1 cellular context compared by ENCODE assay signal in genomic region chr4:152957437-152958185, GRCh38.
TF ChIP-seq lines count a peak whose summit lies in the region.

No MANE protein-coding gene starts in this region.

TF ChIP-seq in K562, 482 proteins besides CTCF, POLR2A, EP300 and RAD21 (continued from another document and continues in another):
- TF ChIP-seq GTF3C2 (IDR thresholded peaks at IDR 0.05; ENCODE audit: borderline replicate concordance, extremely low read depth, insufficient read length), result no peak
- no peak for TF ChIP-seq NUFIP1 (IDR thresholded peaks at IDR 0.05; ENCODE audit: partially characterized antibody)
- TF ChIP-seq CHAMP1 (IDR thresholded peaks at IDR 0.05), result no peak
- TF ChIP-seq NR1H2 (CRISPR knock-in tag; IDR thresholded peaks at IDR 0.05), result no peak
- TF ChIP-seq RBM15 (IDR thresholded peaks at IDR 0.05; ENCODE audit: insufficient read depth, low read length), result no peak
- TF ChIP-seq ZNF133 (CRISPR knock-in tag; IDR thresholded peaks at IDR 0.05), result no peak
- no peak for TF ChIP-seq MTA1 (IDR thresholded peaks at IDR 0.05; ENCODE audit: borderline replicate concordance)
- TF ChIP-seq ARID2 (IDR thresholded peaks at IDR 0.05), result no peak
- no peak for TF ChIP-seq TRIM28 (IDR thresholded peaks at IDR 0.05)
- TF ChIP-seq ZZZ3 (IDR thresholded peaks at IDR 0.05), result no peak
- TF ChIP-seq CTBP1 (IDR thresholded peaks at IDR 0.05; ENCODE audit: borderline replicate concordance), result no peak; the same call in 1 of the 2 replicates
- TF ChIP-seq FOXK2 (conservative IDR thresholded peaks at IDR 0.05 in 1 of 2, IDR thresholded peaks at IDR 0.05 in 1 of 2; ENCODE audit: low read depth in 2 of 2), result no peak
- no peak for TF ChIP-seq ADNP (tag; IDR thresholded peaks at IDR 0.05)
- TF ChIP-seq TEAD4 (IDR thresholded peaks at IDR 0.05; ENCODE audit: low read length), result 0 out of 2 replicates have a peak, but pooled peaks have one; percentile 12
- no peak for TF ChIP-seq TEAD4 (CRISPR knock-in tag; IDR thresholded peaks at IDR 0.05; ENCODE audit: borderline replicate concordance)
- no peak for TF ChIP-seq NR3C1 (CRISPR knock-in tag; IDR thresholded peaks at IDR 0.05)
- no peak for TF ChIP-seq SP1 (CRISPR knock-in tag; IDR thresholded peaks at IDR 0.05)
- TF ChIP-seq ZNF280B (CRISPR knock-in tag; IDR thresholded peaks at IDR 0.05), result no peak
- no peak for TF ChIP-seq ZBTB11 (CRISPR knock-in tag; IDR thresholded peaks at IDR 0.05)
- TF ChIP-seq CREB3L1 (IDR thresholded peaks at IDR 0.05; ENCODE audit: borderline replicate concordance, low read depth), result no peak
- no peak for TF ChIP-seq ZNF780A (CRISPR knock-in tag; IDR thresholded peaks at IDR 0.05)
- TF ChIP-seq JUNB (CRISPR knock-in tag; conservative IDR thresholded peaks at IDR 0.05), result no peak
- TF ChIP-seq MTF1 (CRISPR knock-in tag; IDR thresholded peaks at IDR 0.05; ENCODE audit: borderline replicate concordance), result no peak
- peak; percentile 32; the same call in 1 of the 2 replicates for TF ChIP-seq SOX6 (IDR thresholded peaks at IDR 0.05)
- TF ChIP-seq PTBP1 (IDR thresholded peaks at IDR 0.05; ENCODE audit: low read depth, low read length), result no peak
- TF ChIP-seq VEZF1 (CRISPR knock-in tag; IDR thresholded peaks at IDR 0.05), result no peak
- no peak for TF ChIP-seq ZNF217 (CRISPR knock-in tag; IDR thresholded peaks at IDR 0.05)
- TF ChIP-seq YBX1 (IDR thresholded peaks at IDR 0.05), result no peak
- no peak for TF ChIP-seq U2AF2 (optimal IDR thresholded peaks at IDR 0.05; ENCODE audit: low read depth, low read length)
- no peak for TF ChIP-seq PATZ1 (CRISPR knock-in tag; IDR thresholded peaks at IDR 0.05; ENCODE audit: borderline replicate concordance)
- TF ChIP-seq AFF4 (CRISPR knock-in tag; IDR thresholded peaks at IDR 0.05), result 0 out of 2 replicates have a peak, but pooled peaks have one; percentile 71
- TF ChIP-seq GATAD2A (IDR thresholded peaks at IDR 0.05), result no peak
- TF ChIP-seq POU5F1 (IDR thresholded peaks at IDR 0.05; ENCODE audit: borderline replicate concordance, low read depth, low read length, partially characterized antibody), result no peak
- TF ChIP-seq HEY1 (CRISPR knock-in tag; IDR thresholded peaks at IDR 0.05; ENCODE audit: borderline replicate concordance), result no peak
- peak; percentile 52; the same call in 1 of the 2 replicates for TF ChIP-seq TFAP4 (CRISPR knock-in tag; IDR thresholded peaks at IDR 0.05; ENCODE audit: borderline replicate concordance)
- no peak for TF ChIP-seq E2F1 (CRISPR knock-in tag; IDR thresholded peaks at IDR 0.05)
- no peak for TF ChIP-seq ZNF212 (CRISPR knock-in tag; IDR thresholded peaks at IDR 0.05)
- no peak for TF ChIP-seq ZC3H8 (IDR thresholded peaks at IDR 0.05)
- TF ChIP-seq ESRRA (IDR thresholded peaks at IDR 0.05; ENCODE audit: borderline replicate concordance, low read depth), result no peak
- TF ChIP-seq ZNF274 (IDR thresholded peaks at IDR 0.05; ENCODE audit: borderline replicate concordance, low read depth, low read length), result no peak
